In the genomic region with DNA sequence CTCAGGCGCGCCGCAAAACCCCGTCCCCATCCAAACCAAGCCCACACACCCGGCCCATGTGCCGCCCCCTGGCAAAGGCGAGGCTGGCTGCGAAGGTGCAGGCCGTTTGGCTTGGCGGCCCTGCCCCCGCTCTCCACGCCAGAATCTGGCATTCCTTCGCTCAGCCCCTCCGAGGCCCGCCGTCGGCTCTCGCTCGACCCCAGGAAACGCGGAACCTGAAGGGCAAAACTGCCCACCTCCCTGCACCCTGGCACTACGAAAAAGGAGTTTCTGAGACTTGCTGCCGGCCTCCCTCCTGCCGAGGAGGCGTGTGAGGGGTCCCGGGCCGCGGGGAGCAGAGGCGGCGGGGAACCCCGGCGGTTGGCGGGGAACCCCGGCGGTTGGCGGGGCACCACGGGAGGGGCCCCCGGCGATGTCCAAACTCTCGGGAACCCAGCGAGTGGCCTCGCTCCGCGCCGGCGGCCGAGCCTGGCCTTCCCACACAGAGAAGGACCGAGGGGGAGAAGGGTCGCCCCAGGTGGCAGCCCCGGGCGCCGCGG, we compare ENCODE assay signal across 8 cellular contexts. TPM values are rescaled to one million over a fixed set of nuclear protein-coding genes. Genes with fewer than 3 reads are reported as not detected.
DNase-seq lines count a peak whose midpoint lies in the region; ATAC-seq and TF ChIP-seq lines count a peak whose summit lies in the region.
"Not testable (repeated sequence)": the region's sequence is repeated elsewhere in the genome, so short reads cannot be mapped to it uniquely, and the experiment has no call there.

No MANE protein-coding gene starts in this region.

- not testable (repeated sequence) for H3K36me3 Mint-ChIP-seq in T-cell; activated T-cell treated with anti-CD3 and anti-CD28 coated beads, Interleukin-2, amount 50 U/mL, for 24 hours (ENCODE audit: low read depth); naive B cell

- H3K27ac Mint-ChIP-seq in T-cell; activated T-cell treated with anti-CD3 and anti-CD28 coated beads, Interleukin-2, amount 50 U/mL, for 24 hours: not testable (repeated sequence)
- H3K27ac Mint-ChIP-seq in naive B cell = peak overlapping the region in 1 of 6 donors; percentile 69

- not testable (repeated sequence) for H3K9me3 Mint-ChIP-seq in T-cell; activated T-cell treated with anti-CD3 and anti-CD28 coated beads, Interleukin-2, amount 50 U/mL, for 24 hours; naive B cell

- POLR2A ChIA-PET in T-cell (lab: Charles Lee) = not testable (repeated sequence)

- H3K4me3 Mint-ChIP-seq in T-cell (peak overlapping the region; percentile 60 to 71 (median 69)), naive B cell (peak overlapping the region; percentile 53 to 83 (median 76))
- peak overlapping the region; percentile 74 for H3K4me3 Mint-ChIP-seq in activated T-cell treated with anti-CD3 and anti-CD28 coated beads, Interleukin-2, amount 50 U/mL, for 24 hours

- TF ChIP-seq POLR2A in heart left ventricle (IDR thresholded peaks at IDR 0.05); spleen (IDR thresholded peaks at IDR 0.05); uterus (IDR thresholded peaks at IDR 0.05): not testable (repeated sequence)

- intact Hi-C loops in heart left ventricle (cut with DNase I); spleen (cut with DNase I; ENCODE audit: low total_unique reads); uterus (cut with DNase I; ENCODE audit: low total_unique reads): not testable (repeated sequence)

- not testable (repeated sequence) for H3K4me1 Mint-ChIP-seq in T-cell; activated T-cell treated with anti-CD3 and anti-CD28 coated beads, Interleukin-2, amount 50 U/mL, for 24 hours (ENCODE audit: low read depth); naive B cell

- H3K27me3 ChIP-seq in HAP-1 (ENCODE audit: low read depth); heart left ventricle; spleen (replicated peaks in 1 of 7); uterus: not testable (repeated sequence)

- DNase-seq in HAP-1 (ENCODE audit: low spot score in 2 of 2) (peak in 1 of 2 experiments; percentile 18), T-cell (peak in 18 of 34 experiments; percentile 0 to 34 (median 2)), heart left ventricle (peak in 4 of 5 donors; percentile 15 to 36 (median 16)), naive B cell (peak; percentile 20), spleen (peak; percentile 80), uterus (peak in 1 of 2 donors; percentile 33)
- DNase-seq in activated T-cell treated with anti-CD3 and anti-CD28 coated beads, Interleukin-2, amount 50 U/mL, for 24 hours = peak; percentile 64
- peak; percentile 24 for DNase-seq in central memory CD4-positive, alpha-beta T cell

- H3K27ac ChIP-seq in heart left ventricle (peak overlapping the region in 8 of 12 donors; percentile 57 to 89 (median 75)), spleen (peak overlapping the region in 5 of 8 donors; percentile 57 to 85 (median 78)), uterus (peak overlapping the region; percentile 81 to 82)

- H3K9me3 ChIP-seq in HAP-1, heart left ventricle, spleen, uterus: not testable (repeated sequence)

- H3K36me3 ChIP-seq in HAP-1 (replicated peaks); heart left ventricle; spleen; uterus: not testable (repeated sequence)

- not testable (repeated sequence) for TF ChIP-seq CTCF in heart left ventricle (IDR thresholded peaks at IDR 0.05); spleen (IDR thresholded peaks at IDR 0.05 in 8 of 11, conservative IDR thresholded peaks at IDR 0.05 in 3 of 11); uterus (IDR thresholded peaks at IDR 0.05)

- not testable (repeated sequence) for H3K27me3 Mint-ChIP-seq in T-cell; activated T-cell treated with anti-CD3 and anti-CD28 coated beads, Interleukin-2, amount 50 U/mL, for 24 hours; naive B cell

- in situ Hi-C loops in HAP-1 (cut with MboI; ENCODE audit: low sequenced_read_pairs) = not testable (repeated sequence)

- peak overlapping the region; percentile 43 for H3K4me3 ChIP-seq in HAP-1
- H3K4me3 ChIP-seq in heart left ventricle = peak overlapping the region in 11 of 12 donors; percentile 41 to 69 (median 56)
- peak overlapping the region; percentile 37 to 68 (median 55) for H3K4me3 ChIP-seq in spleen
- peak overlapping the region; percentile 50 to 51 for H3K4me3 ChIP-seq in uterus

- 1% methylated on average over 16 to 17 of the region's 53 CpGs; no CpG with 5 or more reads in 2 of the 4 donors for WGBS in heart left ventricle, 4 donors
- WGBS in spleen, 5 donors = 0 to 1% (median 0%) methylated on average over 14 to 15 of the region's 53 CpGs; no CpG with 5 or more reads in 1 of the 5 donors

- CTCF ChIA-PET in T-cell (lab: Charles Lee) = not testable (repeated sequence)

- not testable (repeated sequence) for H3K4me1 ChIP-seq in HAP-1, heart left ventricle, spleen, uterus

- ATAC-seq in T-cell (replicated peaks in 1 of 4) (peak; percentile 59 to 77 (median 62)), heart left ventricle (peak in 1 of 4 donors; percentile 59), naive B cell (ENCODE audit: low read depth in 2 of 2) (peak; percentile 72 to 87)

RNA-seq across cellular contexts. Expression of a gene that starts 0.6 kb away (rescaled TPM):
- total RNA-seq in T-cell = 10 to 100 TPM; 38.8 to 67.4 (median 53.0) TPM
- 10 to 100 TPM in 3 of 9 donors, 1 to 10 TPM in 6; 6.1 to 32.2 (median 9.2) TPM for total RNA-seq in heart left ventricle
- 10 to 100 TPM in 1 of 2 donors, 1 to 10 TPM in 1; 7.8 to 14.6 TPM for polyA plus RNA-seq in heart left ventricle
- polyA plus RNA-seq in naive B cell (ENCODE audit: low read depth in 6 of 6) = 10 to 100 TPM; 54.2 to 82.4 (median 63.3) TPM
- 100 to 1,000 TPM in 1 of 7 donors, 10 to 100 TPM in 6; 67.7 to 114 (median 77.7) TPM for total RNA-seq in spleen
- polyA plus RNA-seq in spleen = 10 to 100 TPM; 13.3 to 24.9 (median 18.7) TPM
- 100 to 1,000 TPM in 1 of 4 donors, 10 to 100 TPM in 3; 27.9 to 125 (median 54.2) TPM for total RNA-seq in uterus
